ENCODE assay signal across 18 cellular contexts in the genomic region with DNA sequence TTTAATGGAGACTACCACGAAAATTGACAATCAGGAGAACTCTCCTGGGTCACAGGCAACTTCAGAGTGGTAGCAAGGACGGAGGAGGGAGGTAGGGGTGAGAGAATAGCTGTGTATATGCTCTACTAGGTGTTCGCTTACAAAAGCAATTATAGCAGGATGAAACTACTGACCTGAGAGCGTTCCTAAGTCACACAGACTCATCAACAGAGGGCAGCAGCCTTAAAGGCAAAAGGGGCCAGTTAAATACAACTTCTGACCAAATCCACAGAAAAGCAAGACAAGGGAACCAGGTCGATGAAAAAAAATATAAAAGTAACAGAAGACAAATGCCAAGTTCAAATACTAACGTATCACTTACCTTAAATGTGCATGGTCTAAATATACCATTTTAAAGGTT.
"Had no signal": no experiment of that assay in that cellular context is flagged by ENCODE, and none has a peak within 500 bp of the region (broad histone marks: within the 10 kb centered on the region; RNA-seq: fewer than 3 reads in every experiment).

No MANE protein-coding gene starts in this region.

- H3K4me1 ChIP-seq: right atrium auricular region, stomach had no signal

- DNase-seq: activated CD4-positive, alpha-beta memory T cell treated with anti-CD3 and anti-CD28 coated beads, Interleukin-2, amount 10 ng/mL, durations not matched to agents 7 days and 5 days; activated CD4-positive, alpha-beta T cell treated with anti-CD3 and anti-CD28 coated beads for 36 hours; activated CD8-positive, alpha-beta memory T cell treated with anti-CD3 and anti-CD28 coated beads, Interleukin-2, amount 50 U/mL, for 4 hours; activated naive CD8-positive, alpha-beta T cell treated with anti-CD3 and anti-CD28 coated beads, Interleukin-2, amount 10 ng/mL, durations not matched to agents 7 days and 5 days; anterior cingulate cortex; cerebellar nuclear complex; dermis blood vessel endothelial cell; hypothalamus; left colon; mammary epithelial cell; mucosa of descending colon; natural killer cell; nucleus accumbens; small intestine; stomach had no signal

- H3K36me3 ChIP-seq: right atrium auricular region, stomach, thoracic aorta had no signal

- H3K27ac ChIP-seq: right atrium auricular region, stomach, thoracic aorta had no signal

- H3K9me3 ChIP-seq: mucosa of descending colon, right atrium auricular region, thoracic aorta had no signal

- FAIRE-seq: small intestine had no signal

- H3K27me3 ChIP-seq: right atrium auricular region, stomach had no signal

- H3K4me3 ChIP-seq: mucosa of descending colon, right atrium auricular region, stomach, thoracic aorta had no signal

- ATAC-seq: activated CD4-positive, alpha-beta T cell treated with anti-CD3 and anti-CD28 coated beads for 36 hours; esophagus mucosa; left colon; mucosa of descending colon; natural killer cell had no signal
